In genomic region chr2:30936924-30937323, GRCh38 we compare ENCODE assay signal across 28 cellular contexts.
"Had no signal": no experiment of that assay in that cellular context is flagged by ENCODE, and none has a peak within 500 bp of the region (broad histone marks: within the 10 kb centered on the region; RNA-seq: fewer than 3 reads in every experiment).

No MANE protein-coding gene starts in this region.

- H3K27ac ChIP-seq: PC-9 had no signal

- H3K27ac Mint-ChIP-seq: activated CD4-positive, alpha-beta T cell treated with anti-CD3 and anti-CD28 coated beads, Interleukin-2, amount 10 ng/mL, durations not matched to agents 24 days and 14 days; activated naive CD4-positive, alpha-beta T cell treated with anti-CD3 and anti-CD28 coated beads, Interleukin-2, amount 10 ng/mL, durations not matched to agents 7 days and 5 days; activated naive CD8-positive, alpha-beta T cell; activated naive CD8-positive, alpha-beta T cell treated with anti-CD3 and anti-CD28 coated beads, Interleukin-2, amount 50 U/mL, for 24 hours; brain had no signal

- H3K9me3 Mint-ChIP-seq: activated CD4-positive, alpha-beta T cell treated with anti-CD3 and anti-CD28 coated beads, Interleukin-2, amount 10 ng/mL, durations not matched to agents 24 days and 14 days; activated naive CD4-positive, alpha-beta T cell treated with anti-CD3 and anti-CD28 coated beads, Interleukin-2, amount 10 ng/mL, durations not matched to agents 7 days and 5 days; activated naive CD8-positive, alpha-beta T cell treated with anti-CD3 and anti-CD28 coated beads, Interleukin-2, amount 50 U/mL, for 24 hours; brain had no signal

- ATAC-seq: activated naive CD8-positive, alpha-beta T cell treated with anti-CD3 and anti-CD28 coated beads, Interleukin-2, amount 50 U/mL, for 24 hours had no signal

- H3K4me1 Mint-ChIP-seq: activated naive CD4-positive, alpha-beta T cell treated with anti-CD3 and anti-CD28 coated beads, Interleukin-2, amount 10 ng/mL, durations not matched to agents 7 days and 5 days had no signal

- DNase-seq: activated CD4-positive, alpha-beta T cell treated with anti-CD3 and anti-CD28 coated beads, Interleukin-2, amount 10 ng/mL, durations not matched to agents 24 days and 14 days; activated CD4-positive, alpha-beta T cell treated with anti-CD3 and anti-CD28 coated beads, Interleukin-2, amount 50 U/mL, for 4 hours; activated CD8-positive, alpha-beta memory T cell treated with anti-CD3 and anti-CD28 coated beads, Interleukin-2, amount 50 U/mL, for 4 hours; activated effector memory CD4-positive, alpha-beta T cell treated with Interleukin-2 at 50 U/mL for 16 hours; activated naive CD4-positive, alpha-beta T cell treated with anti-CD3 and anti-CD28 coated beads, Interleukin-2, amount 10 ng/mL, durations not matched to agents 7 days and 5 days; activated naive CD8-positive, alpha-beta T cell treated with anti-CD3 and anti-CD28 coated beads, Interleukin-2, amount 50 U/mL, for 24 hours; activated T-cell treated with anti-CD3 and anti-CD28 coated beads, Interleukin-2, amount 50 U/mL, for 48 hours; anterior cingulate cortex; central memory CD4-positive, alpha-beta T cell; Karpas-422; KBM-7; NCI-H1105; NCI-H1417 treated with DMSO at 0.1 percent for 48 hours; NCI-H1930; NCI-H2081 treated with DMSO at 0.1 percent for 48 hours; NCI-H226; NCI-H446 treated with DMSO at 0.1 percent for 48 hours; NCI-H524; NCI-H69; NK-92 treated with Interleukin-12 subunit alpha and Interleukin-12 subunit beta, amount 100 ng/mL, for 24 hours; PC-9; Right ventricle myocardium superior; SW 1271; T-helper 1 cell; T-helper 2 cell; T1000 had no signal

- H3K36me3 Mint-ChIP-seq: activated naive CD4-positive, alpha-beta T cell treated with anti-CD3 and anti-CD28 coated beads, Interleukin-2, amount 10 ng/mL, durations not matched to agents 7 days and 5 days; activated naive CD8-positive, alpha-beta T cell; brain had no signal

- H3K4me3 Mint-ChIP-seq: activated CD4-positive, alpha-beta T cell treated with anti-CD3 and anti-CD28 coated beads, Interleukin-2, amount 10 ng/mL, durations not matched to agents 24 days and 14 days; activated naive CD4-positive, alpha-beta T cell treated with anti-CD3 and anti-CD28 coated beads, Interleukin-2, amount 10 ng/mL, durations not matched to agents 7 days and 5 days; activated naive CD8-positive, alpha-beta T cell; activated naive CD8-positive, alpha-beta T cell treated with anti-CD3 and anti-CD28 coated beads, Interleukin-2, amount 50 U/mL, for 24 hours; brain had no signal

- H3K4me3 ChIP-seq: PC-9 had no signal

- H3K27me3 Mint-ChIP-seq: activated naive CD4-positive, alpha-beta T cell treated with anti-CD3 and anti-CD28 coated beads, Interleukin-2, amount 10 ng/mL, durations not matched to agents 7 days and 5 days; activated naive CD8-positive, alpha-beta T cell treated with anti-CD3 and anti-CD28 coated beads, Interleukin-2, amount 50 U/mL, for 24 hours had no signal
